19 cellular contexts compared by ENCODE assay signal in genomic region chr5:163309850-163310365, GRCh38.
"Had no signal": no experiment of that assay in that cellular context is flagged by ENCODE, and none has a peak within 500 bp of the region (broad histone marks: within the 10 kb centered on the region; RNA-seq: fewer than 3 reads in every experiment).

No MANE protein-coding gene starts in this region.

- H3K4me2 ChIP-seq: hepatocyte had no signal

- H3K4me1 Mint-ChIP-seq: activated T-helper 17 cell treated with anti-CD3 and anti-CD28 coated beads, Interleukin-2, amount 50 U/mL, for 72 hours; central memory CD8-positive, alpha-beta T cell; stimulated activated memory B cell treated with anti-CD40 and anti-IgM and Interleukin-4, amounts not matched to agents 10 μg/mL and 1 μg/mL and 100 μg/mL, for 72 hours had no signal

- DNase-seq: activated CD4-positive, alpha-beta T cell treated with anti-CD3 and anti-CD28 coated beads, Interleukin-2, amount 50 U/mL, for 48 hours; activated naive CD4-positive, alpha-beta T cell treated with Interleukin-2 at 50 U/mL for 16 hours; anterior cingulate cortex; brain microvascular endothelial cell; left ventricle myocardium superior; mesenchymal stem cell; nucleus accumbens; posterior cingulate gyrus; stimulated activated CD4-positive, alpha-beta T cell treated with anti-CD3 and anti-CD28 coated beads, Interleukin-2, amount 100 ng/mL, for 48 hours had no signal

- H3K4me3 ChIP-seq: coronary artery, hepatocyte, tibial nerve, vagina had no signal

- H3K27ac Mint-ChIP-seq: activated T-helper 17 cell treated with anti-CD3 and anti-CD28 coated beads, Interleukin-2, amount 50 U/mL, for 72 hours; natural killer cell treated with Interleukin-12 subunit alpha and Interleukin-12 subunit beta and Interleukin-15 and Interleukin-18, amount 100 ng/mL, for 72 hours; stimulated activated memory B cell treated with anti-CD40 and anti-IgM and Interleukin-4, amounts not matched to agents 10 μg/mL and 1 μg/mL and 100 μg/mL, for 72 hours had no signal

- H3K36me3 Mint-ChIP-seq: natural killer cell treated with Interleukin-12 subunit alpha and Interleukin-12 subunit beta and Interleukin-15 and Interleukin-18, amount 100 ng/mL, for 72 hours; stimulated activated memory B cell treated with anti-CD40 and anti-IgM and Interleukin-4, amounts not matched to agents 10 μg/mL and 1 μg/mL and 100 μg/mL, for 72 hours had no signal

- H3K36me3 ChIP-seq: brain microvascular endothelial cell, tibial nerve, vagina had no signal

- H3K4me1 ChIP-seq: tibial nerve, vagina had no signal

- ATAC-seq: activated T-helper 17 cell treated with anti-CD3 and anti-CD28 coated beads, Interleukin-2, amount 50 U/mL, for 72 hours; esophagus mucosa; left ventricle myocardium superior; natural killer cell treated with Interleukin-12 subunit alpha and Interleukin-12 subunit beta and Interleukin-15 and Interleukin-18, amount 100 ng/mL, for 72 hours; stimulated activated memory B cell treated with anti-CD40 and anti-IgM and Interleukin-4, amounts not matched to agents 10 μg/mL and 1 μg/mL and 100 μg/mL, for 72 hours had no signal

- H3K27me3 Mint-ChIP-seq: stimulated activated memory B cell treated with anti-CD40 and anti-IgM and Interleukin-4, amounts not matched to agents 10 μg/mL and 1 μg/mL and 100 μg/mL, for 72 hours had no signal

- H3K27ac ChIP-seq: brain microvascular endothelial cell, coronary artery, hepatocyte, tibial nerve, vagina, VCaP had no signal

- H3K9me3 ChIP-seq: vagina had no signal

- H3K79me2 ChIP-seq: hepatocyte had no signal

- H3K4me3 Mint-ChIP-seq: activated T-helper 17 cell treated with anti-CD3 and anti-CD28 coated beads, Interleukin-2, amount 50 U/mL, for 72 hours; central memory CD8-positive, alpha-beta T cell; natural killer cell treated with Interleukin-12 subunit alpha and Interleukin-12 subunit beta and Interleukin-15 and Interleukin-18, amount 100 ng/mL, for 72 hours; stimulated activated memory B cell treated with anti-CD40 and anti-IgM and Interleukin-4, amounts not matched to agents 10 μg/mL and 1 μg/mL and 100 μg/mL, for 72 hours had no signal

- H3K27me3 ChIP-seq: brain microvascular endothelial cell, hepatocyte, tibial nerve, vagina had no signal
